30 cellular contexts compared by ENCODE assay signal in genomic region chr4:118331352-118331751, GRCh38. TPM values are rescaled to one million over a fixed set of nuclear protein-coding genes. Genes with fewer than 3 reads are reported as not detected.
"Had no signal": no experiment of that assay in that cellular context is flagged by ENCODE, and none has a peak within 500 bp of the region (broad histone marks: within the 10 kb centered on the region; RNA-seq: fewer than 3 reads in every experiment).

No MANE protein-coding gene starts in this region.

- H3K4me1 Mint-ChIP-seq: activated CD4-positive, alpha-beta memory T cell treated with anti-CD3 and anti-CD28 coated beads, Interleukin-2, amount 10 ng/mL, durations not matched to agents 7 days and 5 days; activated CD4-positive, alpha-beta T cell treated with anti-CD3 and anti-CD28 coated beads, Interleukin-2, amount 10 ng/mL, durations not matched to agents 7 days and 5 days; activated naive CD4-positive, alpha-beta T cell treated with anti-CD3 and anti-CD28 coated beads, Interleukin-2, amount 10 ng/mL, durations not matched to agents 7 days and 5 days; activated naive CD8-positive, alpha-beta T cell treated with anti-CD3 and anti-CD28 coated beads, Interleukin-2, amount 10 ng/mL, durations not matched to agents 7 days and 5 days had no signal

- H3K4me3 ChIP-seq: ascending aorta, breast epithelium, cardiac muscle cell, colonic mucosa, esophagus squamous epithelium, gastroesophageal sphincter, heart right ventricle had no signal

- H3K9me3 Mint-ChIP-seq: activated CD4-positive, alpha-beta memory T cell treated with anti-CD3 and anti-CD28 coated beads, Interleukin-2, amount 10 ng/mL, durations not matched to agents 7 days and 5 days; activated CD4-positive, alpha-beta T cell treated with anti-CD3 and anti-CD28 coated beads, Interleukin-2, amount 10 ng/mL, durations not matched to agents 7 days and 5 days; activated naive CD4-positive, alpha-beta T cell treated with anti-CD3 and anti-CD28 coated beads, Interleukin-2, amount 10 ng/mL, durations not matched to agents 7 days and 5 days; activated naive CD4-positive, alpha-beta T cell treated with anti-CD3 and anti-CD28 coated beads, Interleukin-2, amount 50 U/mL, for 72 hours; activated naive CD8-positive, alpha-beta T cell treated with anti-CD3 and anti-CD28 coated beads, Interleukin-2, amount 10 ng/mL, durations not matched to agents 7 days and 5 days; activated T-cell treated with anti-CD3 and anti-CD28 coated beads, Interleukin-2, amount 50 U/mL, for 24 hours; activated T-cell treated with anti-CD3 and anti-CD28 coated beads, Interleukin-2, amount 50 U/mL, for 72 hours; brain had no signal

- H3K27ac ChIP-seq: ascending aorta, breast epithelium, cardiac muscle cell, colonic mucosa, epithelial cell of prostate, gastroesophageal sphincter, heart right ventricle had no signal

- H3K9me3 ChIP-seq: ascending aorta, breast epithelium, colonic mucosa, esophagus squamous epithelium, gastroesophageal sphincter, heart right ventricle had no signal

- H3K36me3 Mint-ChIP-seq: activated naive CD4-positive, alpha-beta T cell treated with anti-CD3 and anti-CD28 coated beads, Interleukin-2, amount 10 ng/mL, durations not matched to agents 7 days and 5 days; activated naive CD4-positive, alpha-beta T cell treated with anti-CD3 and anti-CD28 coated beads, Interleukin-2, amount 50 U/mL, for 72 hours; activated naive CD8-positive, alpha-beta T cell treated with anti-CD3 and anti-CD28 coated beads, Interleukin-2, amount 10 ng/mL, durations not matched to agents 7 days and 5 days; brain had no signal

- H3K27ac Mint-ChIP-seq: activated CD4-positive, alpha-beta memory T cell treated with anti-CD3 and anti-CD28 coated beads, Interleukin-2, amount 10 ng/mL, durations not matched to agents 7 days and 5 days; activated CD4-positive, alpha-beta T cell treated with anti-CD3 and anti-CD28 coated beads, Interleukin-2, amount 10 ng/mL, durations not matched to agents 7 days and 5 days; activated naive CD4-positive, alpha-beta T cell treated with anti-CD3 and anti-CD28 coated beads, Interleukin-2, amount 10 ng/mL, durations not matched to agents 7 days and 5 days; activated naive CD4-positive, alpha-beta T cell treated with anti-CD3 and anti-CD28 coated beads, Interleukin-2, amount 50 U/mL, for 72 hours; activated naive CD8-positive, alpha-beta T cell treated with anti-CD3 and anti-CD28 coated beads, Interleukin-2, amount 10 ng/mL, durations not matched to agents 7 days and 5 days; activated T-cell treated with anti-CD3 and anti-CD28 coated beads, Interleukin-2, amount 50 U/mL, for 24 hours; activated T-cell treated with anti-CD3 and anti-CD28 coated beads, Interleukin-2, amount 50 U/mL, for 72 hours; brain had no signal

- H3K36me3 ChIP-seq: ascending aorta, breast epithelium, cardiac muscle cell, colonic mucosa, esophagus squamous epithelium, gastroesophageal sphincter, heart right ventricle had no signal

- FAIRE-seq: endometrium, endothelial cell of umbilical vein had no signal

- H3K27me3 ChIP-seq: ascending aorta, breast epithelium, cardiac muscle cell, colonic mucosa, esophagus squamous epithelium, gastroesophageal sphincter, heart right ventricle had no signal

- H3K4me3 Mint-ChIP-seq: activated CD4-positive, alpha-beta memory T cell treated with anti-CD3 and anti-CD28 coated beads, Interleukin-2, amount 10 ng/mL, durations not matched to agents 7 days and 5 days; activated CD4-positive, alpha-beta T cell treated with anti-CD3 and anti-CD28 coated beads, Interleukin-2, amount 10 ng/mL, durations not matched to agents 7 days and 5 days; activated naive CD4-positive, alpha-beta T cell treated with anti-CD3 and anti-CD28 coated beads, Interleukin-2, amount 10 ng/mL, durations not matched to agents 7 days and 5 days; activated naive CD8-positive, alpha-beta T cell treated with anti-CD3 and anti-CD28 coated beads, Interleukin-2, amount 10 ng/mL, durations not matched to agents 7 days and 5 days; activated T-cell treated with anti-CD3 and anti-CD28 coated beads, Interleukin-2, amount 50 U/mL, for 24 hours; activated T-cell treated with anti-CD3 and anti-CD28 coated beads, Interleukin-2, amount 50 U/mL, for 72 hours; brain had no signal

- ATAC-seq: activated naive CD4-positive, alpha-beta T cell treated with anti-CD3 and anti-CD28 coated beads, Interleukin-2, amount 50 U/mL, for 72 hours; activated T-cell treated with anti-CD3 and anti-CD28 coated beads, Interleukin-2, amount 50 U/mL, for 72 hours; gastroesophageal sphincter; heart right ventricle had no signal

- H3K4me1 ChIP-seq: ascending aorta, breast epithelium, colonic mucosa, esophagus squamous epithelium, gastroesophageal sphincter, heart right ventricle had no signal

- DNase-seq: activated CD4-positive, alpha-beta memory T cell treated with anti-CD3 and anti-CD28 coated beads, Interleukin-2, amount 10 ng/mL, durations not matched to agents 7 days and 5 days; activated CD4-positive, alpha-beta T cell treated with anti-CD3 and anti-CD28 coated beads for 1 hour; activated CD4-positive, alpha-beta T cell treated with anti-CD3 and anti-CD28 coated beads for 4 hours; activated CD4-positive, alpha-beta T cell treated with anti-CD3 and anti-CD28 coated beads, Interleukin-2, amount 10 ng/mL, durations not matched to agents 7 days and 5 days; activated CD4-positive, alpha-beta T cell treated with anti-CD3 and anti-CD28 coated beads, Interleukin-2, amount 50 U/mL, for 4 hours; activated CD8-positive, alpha-beta memory T cell treated with anti-CD3 and anti-CD28 coated beads, Interleukin-2, amount 50 U/mL, for 48 hours; activated gamma-delta T cell; activated naive CD4-positive, alpha-beta T cell; activated naive CD4-positive, alpha-beta T cell treated with anti-CD3 and anti-CD28 coated beads, Interleukin-2, amount 10 ng/mL, durations not matched to agents 7 days and 5 days; activated naive CD8-positive, alpha-beta T cell treated with anti-CD3 and anti-CD28 coated beads, Interleukin-2, amount 10 ng/mL, durations not matched to agents 7 days and 5 days; activated T-cell treated with anti-CD3 and anti-CD28 coated beads for 4 hours; activated T-cell treated with anti-CD3 and anti-CD28 coated beads, Interleukin-2, amount 50 U/mL, for 24 hours; activated T-cell treated with anti-CD3 and anti-CD28 coated beads, Interleukin-2, amount 50 U/mL, for 72 hours; central memory CD4-positive, alpha-beta T cell; cerebellar nuclear complex; colonic mucosa; effector CD8-positive, alpha-beta T cell; esophagus squamous epithelium; foreskin melanocyte; heart right ventricle; T-helper 2 cell had no signal

- H3K27me3 Mint-ChIP-seq: activated T-cell treated with anti-CD3 and anti-CD28 coated beads, Interleukin-2, amount 50 U/mL, for 24 hours had no signal

RNA-seq across cellular contexts. Expression of gene PRSS12, which starts 21.5 kb away (rescaled TPM):
- total RNA-seq: activated CD4-positive, alpha-beta memory T cell treated with anti-CD3 and anti-CD28 coated beads, Interleukin-2, amount 10 ng/mL, durations not matched to agents 7 days and 5 days; activated CD4-positive, alpha-beta T cell treated with anti-CD3 and anti-CD28 coated beads, Interleukin-2, amount 10 ng/mL, durations not matched to agents 7 days and 5 days; activated naive CD8-positive, alpha-beta T cell treated with anti-CD3 and anti-CD28 coated beads, Interleukin-2, amount 10 ng/mL, durations not matched to agents 7 days and 5 days; ascending aorta had no signal
